ENCODE assay signal across 32 cellular contexts in the genomic region with DNA sequence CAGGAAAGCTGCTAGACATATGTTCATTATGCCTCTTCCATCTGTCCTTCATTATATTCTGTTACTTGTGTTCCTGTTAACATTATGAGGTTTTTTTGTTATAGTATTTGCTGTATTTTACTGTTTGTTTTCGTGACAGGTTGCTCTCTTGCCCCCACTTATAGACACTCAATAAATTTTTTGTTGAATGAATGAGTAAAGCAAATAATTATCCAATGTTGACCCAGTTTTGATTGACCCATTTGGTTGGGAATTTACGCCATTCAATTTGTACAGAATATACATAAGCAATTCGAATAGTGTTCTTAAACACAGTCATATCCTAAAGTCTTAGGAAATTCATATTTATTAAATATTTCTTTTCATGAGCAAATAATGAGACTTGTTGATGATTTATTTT. TPM values are rescaled to one million over a fixed set of nuclear protein-coding genes. Genes with fewer than 3 reads are reported as not detected.
A peak's percentile ranks its signal among the peaks of the same experiment; 100 is the strongest.
DNase-seq lines count a peak whose midpoint lies in the region; ATAC-seq, FAIRE-seq and TF ChIP-seq lines count a peak whose summit lies in the region.
"Had no signal": no experiment of that assay in that cellular context is flagged by ENCODE, and none has a peak within 500 bp of the region (broad histone marks: within the 10 kb centered on the region; RNA-seq: fewer than 3 reads in every experiment).

No MANE protein-coding gene starts in this region.

- TF ChIP-seq POLR2A in HepG2 (IDR thresholded peaks at IDR 0.05; ENCODE audit: insufficient read depth in 1 of 2, low read depth in 2 of 2, low read length in 2 of 2): no peak

- H4K20me1 ChIP-seq in HepG2 (ENCODE audit: insufficient read depth, low read length): no peaks in the 10 kb centered on the region; the same call in 1 of the 2 replicates

- TF ChIP-seq CTCF in liver (IDR thresholded peaks at IDR 0.05; ENCODE audit: low read depth, low read length, missing input control) (no peak), HepG2 (CRISPR knock-in tag; IDR thresholded peaks at IDR 0.05) (no peak)

- TF ChIP-seq EP300 in HepG2 (IDR thresholded peaks at IDR 0.05; ENCODE audit: low read depth in 2 of 2, low read length in 2 of 2) (no peak), HepG2 (CRISPR knock-in tag; IDR thresholded peaks at IDR 0.05; ENCODE audit: borderline replicate concordance) (no peak)

- TF ChIP-seq RAD21 in liver (IDR thresholded peaks at IDR 0.05) (no peak), HepG2 (CRISPR knock-in tag; IDR thresholded peaks at IDR 0.05) (no peak)

- H3K4me1 ChIP-seq in liver (ENCODE audit: control insufficient read depth in 4 of 4, insufficient read depth in 4 of 4, low read length in 3 of 4) (peaks cover 5 to 10% (median 8%) of the 10 kb centered on the region in 4 donors), HepG2 (ENCODE audit: insufficient read depth, low read length) (peaks cover 7% of the 10 kb centered on the region)
- H3K4me1 ChIP-seq: prostate gland had no signal

- WGBS in liver: 46% methylated on average over 3 of the region's 3 CpGs
- WGBS in HepG2 (ENCODE audit: low lambda C conversion rate): 95% methylated on average over 3 of the region's 3 CpGs

- H3K9me3 ChIP-seq in liver (ENCODE audit: control insufficient read depth in 4 of 4, low read length in 3 of 4): no peaks in the 10 kb centered on the region
- no peaks in the 10 kb centered on the region for H3K9me3 ChIP-seq in HepG2 (ENCODE audit: low read length)
- H3K9me3 ChIP-seq: prostate gland, right lobe of liver, spleen, stomach, thyroid gland had no signal

- CTCF ChIA-PET in HepG2 (lab: Yijun Ruan, JAX; ENCODE audit: low intra/inter-chr PET ratio, low total read pairs): no interaction called here

- intact Hi-C loops in HepG2 (cut with micrococcal nuclease; ENCODE audit: unreplicated experiment): no loop called here
- intact Hi-C loops in left colon (cut with DNase I, micrococcal nuclease): no loop called here

- POLR2A ChIA-PET in HepG2 (lab: Yijun Ruan, JAX): no interaction called here

- H3K27me3 ChIP-seq in liver (ENCODE audit: control insufficient read depth in 4 of 4, insufficient read depth in 4 of 4, low read length in 3 of 4) (no peaks in the 10 kb centered on the region), HepG2 (ENCODE audit: control insufficient read depth in 1 of 2, insufficient read depth in 2 of 2, low read length in 2 of 2) (no peaks in the 10 kb centered on the region)
- H3K27me3 ChIP-seq: right lobe of liver, spleen, stomach, thyroid gland had no signal

- no peak for FAIRE-seq in HepG2 (lab: Jason Lieb, UNC)
- FAIRE-seq: TTC549 had no signal

- ATAC-seq in HepG2 (no peak), left colon (peak; percentile 31), HG03565 (IDR thresholded peaks at IDR 0.05; ENCODE audit: unreplicated experiment) (no peak), GM18870 (IDR thresholded peaks at IDR 0.05; ENCODE audit: unreplicated experiment) (no peak)
- ATAC-seq: activated T-cell treated with anti-CD3 and anti-CD28 coated beads, Interleukin-2, amount 50 U/mL, for 4 hours; left ventricle myocardium superior; PC-3 had no signal

- H3K36me3 ChIP-seq in liver (ENCODE audit: control insufficient read depth in 4 of 4, insufficient read depth in 3 of 4, low read depth in 1 of 4, low read length in 3 of 4) (no peaks in the 10 kb centered on the region), HepG2 (replicated peaks in 1 of 2; ENCODE audit: control insufficient read depth in 1 of 2, insufficient read depth in 2 of 2, low read length in 2 of 2) (no peaks in the 10 kb centered on the region; a peak in 1 of 5 replicates)
- H3K36me3 ChIP-seq: prostate gland, right lobe of liver, spleen, stomach, thyroid gland had no signal

- peaks cover 44% of the 10 kb centered on the region for H3K79me2 ChIP-seq in HepG2 (ENCODE audit: insufficient read depth, low read length)

- no peak overlapping the region for H3K4me2 ChIP-seq in HepG2 (ENCODE audit: low read depth, low read length)

- DNase-seq in HepG2 (ENCODE audit: low spot score): no peak
- DNase-seq in NCI-H69 (lab: John Stamatoyannopoulos, UW): peak; percentile 48
- DNase-seq in left colon: no peak
- no peak for DNase-seq in stimulated activated CD4-positive, alpha-beta T cell treated with anti-CD3 and anti-CD28 coated beads, Interleukin-4, amount 100 ng/mL, for 1 hour
- DNase-seq: activated CD4-positive, alpha-beta T cell treated with anti-CD3 and anti-CD28 coated beads, Interleukin-2, amount 50 U/mL, for 1 hour; activated CD4-positive, CD25-positive, alpha-beta regulatory T cell; activated CD8-positive, alpha-beta memory T cell treated with anti-CD3 and anti-CD28 coated beads, Interleukin-2, amount 10 ng/mL, durations not matched to agents 7 days and 5 days; activated naive CD4-positive, alpha-beta T cell; activated T-cell treated with anti-CD3 and anti-CD28 coated beads, Interleukin-2, amount 50 U/mL, for 4 hours; cortex of kidney; DND-41; effector memory CD4-positive, alpha-beta T cell; GF-D8; H9; left ventricle myocardium superior; MV-4-11; naive B cell; NCI-H187; NCI-H446; PC-3; right lobe of liver; spleen; stimulated activated CD4-positive, alpha-beta T cell treated with anti-CD3 and anti-CD28 coated beads, Interleukin-2, amount 100 ng/mL, for 24 hours; stomach; thyroid gland had no signal

- no peak overlapping the region for H3K4me3 ChIP-seq in liver (ENCODE audit: low read depth in 1 of 3, low read length in 3 of 3)
- no peak overlapping the region for H3K4me3 ChIP-seq in HepG2 (replicated peaks in 1 of 3; ENCODE audit: insufficient read depth in 1 of 3, low read depth in 2 of 3, low read length in 3 of 3)
- H3K4me3 ChIP-seq: prostate gland, right lobe of liver, SK-N-MC, spleen, stomach, thyroid gland had no signal

- no peak overlapping the region for H2AFZ ChIP-seq in HepG2 (ENCODE audit: low read length)

- in situ Hi-C loops in HepG2 (cut with HindIII; ENCODE audit: extremely low pct_ligation_motif_present, low pct_unique_long_range_greater_than_20kb): no loop called here

- BruUV-seq in HepG2 (replicated peaks; lab: Mats Ljungman, UMichigan): no TSS peak

- H3K9ac ChIP-seq in liver (ENCODE audit: low read depth in 1 of 2, low read length in 2 of 2) (no peak overlapping the region), HepG2 (ENCODE audit: insufficient read depth, low read depth, low read length) (no peak overlapping the region)

- H3K27ac ChIP-seq in liver (ENCODE audit: low read depth in 1 of 2, low read length in 2 of 2) (no peak overlapping the region), HepG2 (ENCODE audit: extremely low read length, insufficient read depth, low read length) (no peak overlapping the region)
- H3K27ac ChIP-seq: epithelial cell of prostate, prostate gland, right lobe of liver, SK-N-MC, spleen, stomach, thyroid gland had no signal

TF ChIP-seq in liver, 16 proteins besides CTCF, POLR2A, EP300 and RAD21:
- TF ChIP-seq SP1 (IDR thresholded peaks at IDR 0.05) (peak; percentile 8), HNF4A (conservative IDR thresholded peaks at IDR 0.05) (peak in 1 of 2 donors; percentile 25), HNF4G (IDR thresholded peaks at IDR 0.05) (no peak)

TF ChIP-seq in HepG2, 621 proteins besides CTCF, POLR2A, EP300 and RAD21:
- TF ChIP-seq ZFP62 (CRISPR knock-in tag; IDR thresholded peaks at IDR 0.05): no peak
- TF ChIP-seq KLF15 (CRISPR knock-in tag; IDR thresholded peaks at IDR 0.05; ENCODE audit: borderline replicate concordance): no peak
- no peak for TF ChIP-seq CBX1 (IDR thresholded peaks at IDR 0.05; ENCODE audit: low read depth)

RNA-seq across cellular contexts. Expression of a gene that starts 11.8 kb away (rescaled TPM):
- total RNA-seq in liver (10 to 100 TPM in 1 of 2 donors, 1 to 10 TPM in 1; 6.5 to 18.2 TPM), HepG2 (2016; rRNA removed; fragmentation: Illumina TruSeq; extraction: Trizol) (17.2 and 17.4 TPM in 2 replicates), left colon (10 to 100 TPM; 39.4 to 51.2 TPM)
- polyA plus RNA-seq in liver (10 to 100 TPM in 1 of 2 donors, 1 to 10 TPM in 1; 5.6 to 17.7 TPM), HepG2 (2011; rRNA removed) (10.3 and 13.3 TPM in 2 replicates)
- 69.9 and 70.2 TPM in 2 replicates for total RNA-seq in HepG2 (2016; cell fraction: cytosol; rRNA removed; fragmentation: Illumina TruSeq; extraction: Trizol; ENCODE audit: low read depth)
- 16.5 and 16.8 TPM in 2 replicates for total RNA-seq in HepG2 (2016; cell fraction: insoluble cytoplasmic fraction; rRNA removed; fragmentation: Illumina TruSeq; extraction: Trizol)
- total RNA-seq in HepG2 (2016; cell fraction: membrane; rRNA removed; fragmentation: Illumina TruSeq; extraction: Trizol): 51.3 and 63.0 TPM in 2 replicates
- total RNA-seq in HepG2 (2016; cell fraction: nucleus; rRNA removed; fragmentation: Illumina TruSeq; extraction: Trizol): 32.8 and 34.4 TPM in 2 replicates
- polyA plus RNA-seq in HepG2 (2011; cell fraction: cytosol; rRNA removed): 5.2 and 10.1 TPM in 2 replicates
- 3.7 and 4.9 TPM in 2 replicates for polyA plus RNA-seq in HepG2 (2011; cell fraction: nucleus; rRNA removed)
- polyA plus RNA-seq in HepG2 (2012): 8.4 and 10.2 TPM in 2 replicates
- 2.9 and 3.1 TPM in 2 replicates for polyA plus RNA-seq in HepG2 (2016; cell fraction: cytosol; fragmentation: Illumina TruSeq; extraction: Trizol; ENCODE audit: low read depth)
- 16.8 and 17.9 TPM in 2 replicates for polyA plus RNA-seq in HepG2 (2016; cell fraction: insoluble cytoplasmic fraction; fragmentation: Illumina TruSeq; extraction: Trizol; ENCODE audit: low read depth)
- 8.0 and 10.5 TPM in 2 replicates for polyA plus RNA-seq in HepG2 (2016; cell fraction: membrane; fragmentation: Illumina TruSeq; extraction: Trizol; ENCODE audit: low read depth)
- polyA plus RNA-seq in HepG2 (2016; cell fraction: nucleus; fragmentation: Illumina TruSeq; extraction: Trizol; ENCODE audit: insufficient read depth, low read depth): 12.8 and 13.0 TPM in 2 replicates
- polyA minus RNA-seq in HepG2 (2011; rRNA and poly(A)+ RNA removed; ENCODE audit: low replicate concordance): 6.3 and 10.3 TPM in 2 replicates
- polyA minus RNA-seq in HepG2 (2011; cell fraction: cytosol; rRNA and poly(A)+ RNA removed): 17.7 and 24.0 TPM in 2 replicates
- 59.5 and 72.5 TPM in 2 replicates for polyA minus RNA-seq in HepG2 (2011; cell fraction: nucleus; rRNA and poly(A)+ RNA removed)
